Comparison of ENCODE assay signal across 1 cellular context in the genomic region with DNA sequence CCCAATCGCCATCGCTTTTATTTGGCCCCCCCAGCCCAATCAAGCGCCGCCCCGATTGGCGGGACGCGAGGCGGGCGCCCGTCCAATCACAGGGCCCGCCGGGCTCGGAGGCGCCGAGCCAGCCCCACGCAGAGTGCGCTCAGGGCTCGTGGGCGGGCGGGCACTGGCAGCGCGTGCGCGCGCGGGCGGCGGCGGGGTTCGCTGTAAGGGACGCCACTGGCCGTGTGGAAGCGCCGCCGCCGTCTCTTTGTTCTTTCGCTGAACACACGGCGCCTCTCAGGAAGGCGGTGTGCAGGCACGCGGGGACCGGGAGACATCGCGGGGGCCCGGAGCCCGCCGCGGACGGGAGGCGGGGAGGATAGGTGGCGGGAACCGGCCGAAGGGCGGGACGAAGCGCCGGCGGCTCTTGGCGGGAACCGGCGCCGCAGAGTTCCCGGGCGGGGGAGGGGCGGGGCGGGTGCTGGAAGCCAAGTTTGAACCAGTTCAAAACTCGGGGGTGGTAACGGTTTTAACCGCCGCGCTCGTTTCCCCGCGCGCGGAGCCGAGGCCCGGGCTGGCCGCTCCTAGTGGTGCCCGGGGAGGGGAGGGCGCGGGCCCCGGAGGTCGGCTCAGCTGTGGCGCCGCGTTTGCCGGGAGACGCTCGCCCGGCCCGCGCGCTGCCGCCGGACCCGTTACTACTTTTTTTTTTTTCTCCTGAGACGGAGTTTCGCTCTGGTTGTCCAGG.
TF ChIP-seq lines count a peak whose summit lies in the region.

No MANE protein-coding gene starts in this region.

TF ChIP-seq in GM12878, 131 proteins besides CTCF, POLR2A, EP300 and RAD21 (continued from another document and continues in another):
- TF ChIP-seq CREM (IDR thresholded peaks at IDR 0.05; ENCODE audit: low read depth): peak; percentile 13; the same call in 1 of the 2 replicates
- no peak for TF ChIP-seq HDGF (IDR thresholded peaks at IDR 0.05)
- no peak for TF ChIP-seq NFXL1 (IDR thresholded peaks at IDR 0.05; ENCODE audit: borderline replicate concordance)
- TF ChIP-seq MEF2B (IDR thresholded peaks at IDR 0.05; ENCODE audit: partially characterized antibody, poor library complexity, severe bottlenecking): no peak
- no peak for TF ChIP-seq ESRRA (IDR thresholded peaks at IDR 0.05; ENCODE audit: low read length)
- no peak for TF ChIP-seq SMARCA5 (IDR thresholded peaks at IDR 0.05)
- peak; percentile 16; the same call in 1 of the 2 replicates for TF ChIP-seq HCFC1 (IDR thresholded peaks at IDR 0.05; ENCODE audit: low read length)
- no peak for TF ChIP-seq SREBF2 (IDR thresholded peaks at IDR 0.05; ENCODE audit: low read length)
- TF ChIP-seq, protein P1, sequence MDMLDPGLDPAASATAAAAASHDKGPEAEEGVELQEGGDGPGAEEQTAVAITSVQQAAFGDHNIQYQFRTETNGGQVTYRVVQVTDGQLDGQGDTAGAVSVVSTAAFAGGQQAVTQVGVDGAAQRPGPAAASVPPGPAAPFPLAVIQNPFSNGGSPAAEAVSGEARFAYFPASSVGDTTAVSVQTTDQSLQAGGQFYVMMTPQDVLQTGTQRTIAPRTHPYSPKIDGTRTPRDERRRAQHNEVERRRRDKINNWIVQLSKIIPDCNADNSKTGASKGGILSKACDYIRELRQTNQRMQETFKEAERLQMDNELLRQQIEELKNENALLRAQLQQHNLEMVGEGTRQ (IDR thresholded peaks at IDR 0.05; ENCODE audit: borderline replicate concordance, low read depth, low read length): no peak
- TF ChIP-seq POLR2AphosphoS2 (IDR thresholded peaks at IDR 0.05; ENCODE audit: low read depth, low read length): peak; percentile 21; the same call in 1 of the 2 replicates
- TF ChIP-seq NR2C2 (IDR thresholded peaks at IDR 0.05; ENCODE audit: borderline replicate concordance, control insufficient read depth, insufficient read length, low read depth): no peak
- peak; percentile 92 for TF ChIP-seq BACH1 (IDR thresholded peaks at IDR 0.05; ENCODE audit: borderline replicate concordance)
- TF ChIP-seq TAF1 (IDR thresholded peaks at IDR 0.05; ENCODE audit: borderline replicate concordance, low read depth, low read length): peak; percentile 71; the same call in 1 of the 2 replicates
- TF ChIP-seq, protein P2, sequence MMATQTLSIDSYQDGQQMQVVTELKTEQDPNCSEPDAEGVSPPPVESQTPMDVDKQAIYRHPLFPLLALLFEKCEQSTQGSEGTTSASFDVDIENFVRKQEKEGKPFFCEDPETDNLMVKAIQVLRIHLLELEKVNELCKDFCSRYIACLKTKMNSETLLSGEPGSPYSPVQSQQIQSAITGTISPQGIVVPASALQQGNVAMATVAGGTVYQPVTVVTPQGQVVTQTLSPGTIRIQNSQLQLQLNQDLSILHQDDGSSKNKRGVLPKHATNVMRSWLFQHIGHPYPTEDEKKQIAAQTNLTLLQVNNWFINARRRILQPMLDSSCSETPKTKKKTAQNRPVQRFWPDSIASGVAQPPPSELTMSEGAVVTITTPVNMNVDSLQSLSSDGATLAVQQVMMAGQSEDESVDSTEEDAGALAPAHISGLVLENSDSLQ (IDR thresholded peaks at IDR 0.05): no peak
- 0 out of 2 replicates have a peak, but pooled peaks have one; percentile 46 for TF ChIP-seq DPF2 (IDR thresholded peaks at IDR 0.05)
- TF ChIP-seq, protein P3, sequence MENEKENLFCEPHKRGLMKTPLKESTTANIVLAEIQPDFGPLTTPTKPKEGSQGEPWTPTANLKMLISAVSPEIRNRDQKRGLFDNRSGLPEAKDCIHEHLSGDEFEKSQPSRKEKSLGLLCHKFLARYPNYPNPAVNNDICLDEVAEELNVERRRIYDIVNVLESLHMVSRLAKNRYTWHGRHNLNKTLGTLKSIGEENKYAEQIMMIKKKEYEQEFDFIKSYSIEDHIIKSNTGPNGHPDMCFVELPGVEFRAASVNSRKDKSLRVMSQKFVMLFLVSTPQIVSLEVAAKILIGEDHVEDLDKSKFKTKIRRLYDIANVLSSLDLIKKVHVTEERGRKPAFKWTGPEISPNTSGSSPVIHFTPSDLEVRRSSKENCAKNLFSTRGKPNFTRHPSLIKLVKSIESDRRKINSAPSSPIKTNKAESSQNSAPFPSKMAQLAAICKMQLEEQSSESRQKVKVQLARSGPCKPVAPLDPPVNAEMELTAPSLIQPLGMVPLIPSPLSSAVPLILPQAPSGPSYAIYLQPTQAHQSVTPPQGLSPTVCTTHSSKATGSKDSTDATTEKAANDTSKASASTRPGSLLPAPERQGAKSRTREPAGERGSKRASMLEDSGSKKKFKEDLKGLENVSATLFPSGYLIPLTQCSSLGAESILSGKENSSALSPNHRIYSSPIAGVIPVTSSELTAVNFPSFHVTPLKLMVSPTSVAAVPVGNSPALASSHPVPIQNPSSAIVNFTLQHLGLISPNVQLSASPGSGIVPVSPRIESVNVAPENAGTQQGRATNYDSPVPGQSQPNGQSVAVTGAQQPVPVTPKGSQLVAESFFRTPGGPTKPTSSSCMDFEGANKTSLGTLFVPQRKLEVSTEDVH (IDR thresholded peaks at IDR 0.05; ENCODE audit: low read depth, partially characterized antibody): peak; percentile 88
- peak; percentile 52; the same call in 1 of the 2 replicates for TF ChIP-seq GATAD2B (conservative IDR thresholded peaks at IDR 0.05; ENCODE audit: low read depth)
- TF ChIP-seq, protein P4, sequence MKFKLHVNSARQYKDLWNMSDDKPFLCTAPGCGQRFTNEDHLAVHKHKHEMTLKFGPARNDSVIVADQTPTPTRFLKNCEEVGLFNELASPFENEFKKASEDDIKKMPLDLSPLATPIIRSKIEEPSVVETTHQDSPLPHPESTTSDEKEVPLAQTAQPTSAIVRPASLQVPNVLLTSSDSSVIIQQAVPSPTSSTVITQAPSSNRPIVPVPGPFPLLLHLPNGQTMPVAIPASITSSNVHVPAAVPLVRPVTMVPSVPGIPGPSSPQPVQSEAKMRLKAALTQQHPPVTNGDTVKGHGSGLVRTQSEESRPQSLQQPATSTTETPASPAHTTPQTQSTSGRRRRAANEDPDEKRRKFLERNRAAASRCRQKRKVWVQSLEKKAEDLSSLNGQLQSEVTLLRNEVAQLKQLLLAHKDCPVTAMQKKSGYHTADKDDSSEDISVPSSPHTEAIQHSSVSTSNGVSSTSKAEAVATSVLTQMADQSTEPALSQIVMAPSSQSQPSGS (IDR thresholded peaks at IDR 0.05; ENCODE audit: low read length): no peak
- TF ChIP-seq ZNF207 (IDR thresholded peaks at IDR 0.05; ENCODE audit: borderline replicate concordance): peak; percentile 42; the same call in 1 of the 2 replicates
- TF ChIP-seq BRCA1 (IDR thresholded peaks at IDR 0.05; ENCODE audit: low read depth, low read length): no peak
- no peak for TF ChIP-seq ZNF384 (IDR thresholded peaks at IDR 0.05; ENCODE audit: borderline replicate concordance, low read depth, low read length)
- TF ChIP-seq IRF4 (IDR thresholded peaks at IDR 0.05; ENCODE audit: low read depth, low read length): no peak
- peak; percentile 77 for TF ChIP-seq SMAD5 (IDR thresholded peaks at IDR 0.05; ENCODE audit: low read depth)
- no peak for TF ChIP-seq NR2C1 (IDR thresholded peaks at IDR 0.05)
- TF ChIP-seq, protein P5, sequence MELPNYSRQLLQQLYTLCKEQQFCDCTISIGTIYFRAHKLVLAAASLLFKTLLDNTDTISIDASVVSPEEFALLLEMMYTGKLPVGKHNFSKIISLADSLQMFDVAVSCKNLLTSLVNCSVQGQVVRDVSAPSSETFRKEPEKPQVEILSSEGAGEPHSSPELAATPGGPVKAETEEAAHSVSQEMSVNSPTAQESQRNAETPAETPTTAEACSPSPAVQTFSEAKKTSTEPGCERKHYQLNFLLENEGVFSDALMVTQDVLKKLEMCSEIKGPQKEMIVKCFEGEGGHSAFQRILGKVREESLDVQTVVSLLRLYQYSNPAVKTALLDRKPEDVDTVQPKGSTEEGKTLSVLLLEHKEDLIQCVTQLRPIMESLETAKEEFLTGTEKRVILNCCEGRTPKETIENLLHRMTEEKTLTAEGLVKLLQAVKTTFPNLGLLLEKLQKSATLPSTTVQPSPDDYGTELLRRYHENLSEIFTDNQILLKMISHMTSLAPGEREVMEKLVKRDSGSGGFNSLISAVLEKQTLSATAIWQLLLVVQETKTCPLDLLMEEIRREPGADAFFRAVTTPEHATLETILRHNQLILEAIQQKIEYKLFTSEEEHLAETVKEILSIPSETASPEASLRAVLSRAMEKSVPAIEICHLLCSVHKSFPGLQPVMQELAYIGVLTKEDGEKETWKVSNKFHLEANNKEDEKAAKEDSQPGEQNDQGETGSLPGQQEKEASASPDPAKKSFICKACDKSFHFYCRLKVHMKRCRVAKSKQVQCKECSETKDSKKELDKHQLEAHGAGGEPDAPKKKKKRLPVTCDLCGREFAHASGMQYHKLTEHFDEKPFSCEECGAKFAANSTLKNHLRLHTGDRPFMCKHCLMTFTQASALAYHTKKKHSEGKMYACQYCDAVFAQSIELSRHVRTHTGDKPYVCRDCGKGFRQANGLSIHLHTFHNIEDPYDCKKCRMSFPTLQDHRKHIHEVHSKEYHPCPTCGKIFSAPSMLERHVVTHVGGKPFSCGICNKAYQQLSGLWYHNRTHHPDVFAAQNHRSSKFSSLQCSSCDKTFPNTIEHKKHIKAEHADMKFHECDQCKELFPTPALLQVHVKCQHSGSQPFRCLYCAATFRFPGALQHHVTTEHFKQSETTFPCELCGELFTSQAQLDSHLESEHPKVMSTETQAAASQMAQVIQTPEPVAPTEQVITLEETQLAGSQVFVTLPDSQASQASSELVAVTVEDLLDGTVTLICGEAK (IDR thresholded peaks at IDR 0.05; ENCODE audit: borderline replicate concordance): no peak
- TF ChIP-seq NRF1 (conservative IDR thresholded peaks at IDR 0.05; ENCODE audit: low read depth, low read length): peak; percentile 62
- peak; percentile 97; the same call in 1 of the 2 replicates for TF ChIP-seq RB1 (IDR thresholded peaks at IDR 0.05; ENCODE audit: borderline replicate concordance)
- TF ChIP-seq, protein P6, sequence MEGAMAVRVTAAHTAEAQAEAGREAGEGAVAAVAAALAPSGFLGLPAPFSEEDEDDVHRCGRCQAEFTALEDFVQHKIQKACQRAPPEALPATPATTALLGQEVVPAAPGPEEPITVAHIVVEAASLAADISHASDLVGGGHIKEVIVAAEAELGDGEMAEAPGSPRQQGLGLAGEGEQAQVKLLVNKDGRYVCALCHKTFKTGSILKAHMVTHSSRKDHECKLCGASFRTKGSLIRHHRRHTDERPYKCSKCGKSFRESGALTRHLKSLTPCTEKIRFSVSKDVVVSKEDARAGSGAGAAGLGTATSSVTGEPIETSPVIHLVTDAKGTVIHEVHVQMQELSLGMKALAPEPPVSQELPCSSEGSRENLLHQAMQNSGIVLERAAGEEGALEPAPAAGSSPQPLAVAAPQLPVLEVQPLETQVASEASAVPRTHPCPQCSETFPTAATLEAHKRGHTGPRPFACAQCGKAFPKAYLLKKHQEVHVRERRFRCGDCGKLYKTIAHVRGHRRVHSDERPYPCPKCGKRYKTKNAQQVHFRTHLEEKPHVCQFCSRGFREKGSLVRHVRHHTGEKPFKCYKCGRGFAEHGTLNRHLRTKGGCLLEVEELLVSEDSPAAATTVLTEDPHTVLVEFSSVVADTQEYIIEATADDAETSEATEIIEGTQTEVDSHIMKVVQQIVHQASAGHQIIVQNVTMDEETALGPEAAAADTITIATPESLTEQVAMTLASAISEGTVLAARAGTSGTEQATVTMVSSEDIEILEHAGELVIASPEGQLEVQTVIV (IDR thresholded peaks at IDR 0.05; ENCODE audit: borderline replicate concordance, partially characterized antibody): no peak
- TF ChIP-seq JUND (IDR thresholded peaks at IDR 0.05; ENCODE audit: low read depth, low read length): no peak
- TF ChIP-seq, protein P7, sequence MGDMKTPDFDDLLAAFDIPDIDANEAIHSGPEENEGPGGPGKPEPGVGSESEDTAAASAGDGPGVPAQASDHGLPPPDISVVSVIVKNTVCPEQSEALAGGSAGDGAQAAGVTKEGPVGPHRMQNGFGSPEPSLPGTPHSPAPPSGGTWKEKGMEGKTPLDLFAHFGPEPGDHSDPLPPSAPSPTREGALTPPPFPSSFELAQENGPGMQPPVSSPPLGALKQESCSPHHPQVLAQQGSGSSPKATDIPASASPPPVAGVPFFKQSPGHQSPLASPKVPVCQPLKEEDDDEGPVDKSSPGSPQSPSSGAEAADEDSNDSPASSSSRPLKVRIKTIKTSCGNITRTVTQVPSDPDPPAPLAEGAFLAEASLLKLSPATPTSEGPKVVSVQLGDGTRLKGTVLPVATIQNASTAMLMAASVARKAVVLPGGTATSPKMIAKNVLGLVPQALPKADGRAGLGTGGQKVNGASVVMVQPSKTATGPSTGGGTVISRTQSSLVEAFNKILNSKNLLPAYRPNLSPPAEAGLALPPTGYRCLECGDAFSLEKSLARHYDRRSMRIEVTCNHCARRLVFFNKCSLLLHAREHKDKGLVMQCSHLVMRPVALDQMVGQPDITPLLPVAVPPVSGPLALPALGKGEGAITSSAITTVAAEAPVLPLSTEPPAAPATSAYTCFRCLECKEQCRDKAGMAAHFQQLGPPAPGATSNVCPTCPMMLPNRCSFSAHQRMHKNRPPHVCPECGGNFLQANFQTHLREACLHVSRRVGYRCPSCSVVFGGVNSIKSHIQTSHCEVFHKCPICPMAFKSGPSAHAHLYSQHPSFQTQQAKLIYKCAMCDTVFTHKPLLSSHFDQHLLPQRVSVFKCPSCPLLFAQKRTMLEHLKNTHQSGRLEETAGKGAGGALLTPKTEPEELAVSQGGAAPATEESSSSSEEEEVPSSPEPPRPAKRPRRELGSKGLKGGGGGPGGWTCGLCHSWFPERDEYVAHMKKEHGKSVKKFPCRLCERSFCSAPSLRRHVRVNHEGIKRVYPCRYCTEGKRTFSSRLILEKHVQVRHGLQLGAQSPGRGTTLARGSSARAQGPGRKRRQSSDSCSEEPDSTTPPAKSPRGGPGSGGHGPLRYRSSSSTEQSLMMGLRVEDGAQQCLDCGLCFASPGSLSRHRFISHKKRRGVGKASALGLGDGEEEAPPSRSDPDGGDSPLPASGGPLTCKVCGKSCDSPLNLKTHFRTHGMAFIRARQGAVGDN (IDR thresholded peaks at IDR 0.05): 0 out of 2 replicates have a peak, but pooled peaks have one; percentile 50
- TF ChIP-seq IKZF1 (conservative IDR thresholded peaks at IDR 0.05): peak; percentile 50; the same call in 1 of the 2 replicates
- TF ChIP-seq TCF12 (IDR thresholded peaks at IDR 0.05; ENCODE audit: low read depth, low read length): peak; percentile 1; the same call in 1 of the 2 replicates
- TF ChIP-seq SUZ12 (IDR thresholded peaks at IDR 0.05; ENCODE audit: unreplicated experiment): no peak
- no peak for TF ChIP-seq RCOR1 (conservative IDR thresholded peaks at IDR 0.05; ENCODE audit: low read depth, low read length)
- peak; percentile 28 for TF ChIP-seq FOS (IDR thresholded peaks at IDR 0.05; ENCODE audit: borderline replicate concordance, extremely low read depth, insufficient read length)
- TF ChIP-seq, protein P8, sequence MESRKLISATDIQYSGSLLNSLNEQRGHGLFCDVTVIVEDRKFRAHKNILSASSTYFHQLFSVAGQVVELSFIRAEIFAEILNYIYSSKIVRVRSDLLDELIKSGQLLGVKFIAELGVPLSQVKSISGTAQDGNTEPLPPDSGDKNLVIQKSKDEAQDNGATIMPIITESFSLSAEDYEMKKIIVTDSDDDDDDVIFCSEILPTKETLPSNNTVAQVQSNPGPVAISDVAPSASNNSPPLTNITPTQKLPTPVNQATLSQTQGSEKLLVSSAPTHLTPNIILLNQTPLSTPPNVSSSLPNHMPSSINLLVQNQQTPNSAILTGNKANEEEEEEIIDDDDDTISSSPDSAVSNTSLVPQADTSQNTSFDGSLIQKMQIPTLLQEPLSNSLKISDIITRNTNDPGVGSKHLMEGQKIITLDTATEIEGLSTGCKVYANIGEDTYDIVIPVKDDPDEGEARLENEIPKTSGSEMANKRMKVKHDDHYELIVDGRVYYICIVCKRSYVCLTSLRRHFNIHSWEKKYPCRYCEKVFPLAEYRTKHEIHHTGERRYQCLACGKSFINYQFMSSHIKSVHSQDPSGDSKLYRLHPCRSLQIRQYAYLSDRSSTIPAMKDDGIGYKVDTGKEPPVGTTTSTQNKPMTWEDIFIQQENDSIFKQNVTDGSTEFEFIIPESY (IDR thresholded peaks at IDR 0.05): no peak
- TF ChIP-seq MEF2A (IDR thresholded peaks at IDR 0.05; ENCODE audit: insufficient read depth, low read depth, low read length): 0 out of 2 replicates have a peak, but pooled peaks have one; percentile 4
